8 cellular contexts compared by ENCODE assay signal in the genomic region with DNA sequence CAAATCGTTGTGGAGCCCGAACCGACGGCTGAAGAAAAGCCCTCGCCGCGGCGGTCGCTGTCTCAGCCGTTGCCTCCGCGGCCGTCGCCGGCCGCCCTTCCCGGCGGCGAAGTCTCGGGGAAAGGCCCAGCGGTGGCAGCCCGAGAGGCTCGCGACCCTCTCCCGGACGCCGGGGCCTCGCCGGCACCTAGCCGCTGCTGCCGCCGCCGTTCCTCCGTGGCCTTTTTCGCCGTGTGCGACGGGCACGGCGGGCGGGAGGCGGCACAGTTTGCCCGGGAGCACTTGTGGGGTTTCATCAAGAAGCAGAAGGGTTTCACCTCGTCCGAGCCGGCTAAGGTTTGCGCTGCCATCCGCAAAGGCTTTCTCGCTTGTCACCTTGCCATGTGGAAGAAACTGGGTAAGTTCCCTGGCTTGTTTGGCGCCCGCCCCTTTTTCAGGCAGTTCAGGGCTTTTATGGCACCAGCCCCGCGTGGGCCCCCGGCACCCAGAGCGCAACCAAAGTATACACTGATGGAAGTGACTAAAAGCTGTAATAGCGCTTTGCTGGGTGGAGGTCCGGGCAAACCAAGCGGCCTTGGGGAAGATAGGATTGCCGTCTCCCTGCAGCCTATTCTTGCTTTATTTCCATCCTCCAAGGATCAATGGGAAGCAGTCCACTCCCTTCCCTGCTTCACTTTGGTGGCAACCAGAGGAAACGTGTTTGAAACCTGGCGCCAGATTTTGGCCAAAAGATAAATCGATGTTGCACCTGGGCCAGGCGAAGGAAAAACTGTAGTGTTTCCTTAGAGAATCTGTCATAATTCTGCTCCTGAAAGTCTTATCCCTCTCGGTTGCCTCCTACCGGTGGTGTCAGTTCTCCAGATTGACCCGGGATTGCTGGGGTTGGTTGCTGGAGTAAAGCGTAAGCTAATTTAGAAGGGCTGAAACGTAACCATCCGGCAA. TPM values are rescaled to one million over a fixed set of nuclear protein-coding genes. Genes with fewer than 3 reads are reported as not detected.
DNase-seq lines count a peak whose midpoint lies in the region; ATAC-seq and TF ChIP-seq lines count a peak whose summit lies in the region.

No MANE protein-coding gene starts in this region.

- POLR2A ChIA-PET in WTC11 (lab: Charles Lee): interaction anchor here (0.7 to 2.5 kb wide), 7 partner anchors 10 to 209 kb away, joined by 3 to 17 read pairs (median 6); a partner anchor contains a TSS

- peak overlapping the region; percentile 97 for H3K4me3 Mint-ChIP-seq in WTC11

- ATAC-seq in HG03045 (IDR thresholded peaks at IDR 0.05; ENCODE audit: unreplicated experiment) (peak; percentile 14), WTC11 (peak; percentile 15)

- H3K4me3 ChIP-seq in cardiac fibroblast (replicated peaks in 1 of 2; ENCODE audit: low read depth in 2 of 2, low read length in 2 of 2): peak overlapping the region; percentile 85 to 97

- no peaks in the 10 kb centered on the region for H3K27me3 Mint-ChIP-seq in WTC11 (ENCODE audit: low read depth)

- H3K9me3 Mint-ChIP-seq in WTC11: no peaks in the 10 kb centered on the region

- no peaks in the 10 kb centered on the region for H3K36me3 Mint-ChIP-seq in WTC11

- DNase-seq in NCI-H2081 (lab: John Stamatoyannopoulos, UW) (peak; percentile 83 to 85), NCI-H2081 treated with DMSO at 0.1 percent for 48 hours (lab: John Stamatoyannopoulos, UW) (no peak), NCI-H2171 (lab: John Stamatoyannopoulos, UW) (peak; percentile 83), WTC11 (ENCODE audit: low spot score) (peak; percentile 76), cardiac fibroblast (ENCODE audit: low read depth in 2 of 2) (peak; percentile 89 to 91), iris pigment epithelial cell (ENCODE audit: low read depth) (peak; percentile 89)
- DNase-seq in stimulated activated CD4-positive, alpha-beta T cell treated with anti-CD3 and anti-CD28 coated beads, Interleukin-12 subunit alpha, Interleukin-12 subunit beta, amount 100 ng/mL, for 24 hours (ENCODE audit: low read depth in 2 of 2): peak; percentile 36 to 65

- CTCF ChIA-PET in WTC11 (lab: Charles Lee): interaction anchor here (0.5 to 4.0 kb wide), 24 partner anchors 10 to 1148 kb away, joined by 3 to 20 read pairs (median 4); a partner anchor contains a TSS

- peak overlapping the region; percentile 96 for H3K27ac Mint-ChIP-seq in WTC11

- H3K4me1 Mint-ChIP-seq in WTC11: peaks cover 22% of the 10 kb centered on the region

- TF ChIP-seq CTCF in WTC11 (IDR thresholded peaks at IDR 0.05) (peak; percentile 21; the same call in 1 of the 2 replicates), cardiac fibroblast (IDR thresholded peaks at IDR 0.05; ENCODE audit: low read depth, low read length) (peak; percentile 87)

TF ChIP-seq in WTC11, 78 proteins besides CTCF, POLR2A, EP300 and RAD21 (continues in another document):
- TF ChIP-seq EMX1 (CRISPR knock-in tag; IDR thresholded peaks at IDR 0.05): no peak
- TF ChIP-seq, protein P1, sequence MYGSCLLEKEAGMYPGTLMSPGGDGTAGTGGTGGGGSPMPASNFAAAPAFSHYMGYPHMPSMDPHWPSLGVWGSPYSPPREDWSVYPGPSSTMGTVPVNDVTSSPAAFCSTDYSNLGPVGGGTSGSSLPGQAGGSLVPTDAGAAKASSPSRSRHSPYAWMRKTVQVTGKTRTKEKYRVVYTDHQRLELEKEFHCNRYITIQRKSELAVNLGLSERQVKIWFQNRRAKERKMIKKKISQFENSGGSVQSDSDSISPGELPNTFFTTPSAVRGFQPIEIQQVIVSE (CRISPR knock-in tag; IDR thresholded peaks at IDR 0.05; ENCODE audit: borderline replicate concordance): no peak
- no peak for TF ChIP-seq NFATC4 (CRISPR knock-in tag; IDR thresholded peaks at IDR 0.05)
- TF ChIP-seq, protein P2, sequence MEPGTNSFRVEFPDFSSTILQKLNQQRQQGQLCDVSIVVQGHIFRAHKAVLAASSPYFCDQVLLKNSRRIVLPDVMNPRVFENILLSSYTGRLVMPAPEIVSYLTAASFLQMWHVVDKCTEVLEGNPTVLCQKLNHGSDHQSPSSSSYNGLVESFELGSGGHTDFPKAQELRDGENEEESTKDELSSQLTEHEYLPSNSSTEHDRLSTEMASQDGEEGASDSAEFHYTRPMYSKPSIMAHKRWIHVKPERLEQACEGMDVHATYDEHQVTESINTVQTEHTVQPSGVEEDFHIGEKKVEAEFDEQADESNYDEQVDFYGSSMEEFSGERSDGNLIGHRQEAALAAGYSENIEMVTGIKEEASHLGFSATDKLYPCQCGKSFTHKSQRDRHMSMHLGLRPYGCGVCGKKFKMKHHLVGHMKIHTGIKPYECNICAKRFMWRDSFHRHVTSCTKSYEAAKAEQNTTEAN (CRISPR knock-in tag; IDR thresholded peaks at IDR 0.05): no peak
- 0 out of 2 replicates have a peak, but pooled peaks have one; percentile 16 for TF ChIP-seq ELF4 (CRISPR knock-in tag; IDR thresholded peaks at IDR 0.05; ENCODE audit: low read depth)
- no peak for TF ChIP-seq NR1H2 (CRISPR knock-in tag; IDR thresholded peaks at IDR 0.05)
- no peak for TF ChIP-seq ZNF317 (CRISPR knock-in tag; IDR thresholded peaks at IDR 0.05; ENCODE audit: borderline replicate concordance, low read depth)
- TF ChIP-seq, protein P3, sequence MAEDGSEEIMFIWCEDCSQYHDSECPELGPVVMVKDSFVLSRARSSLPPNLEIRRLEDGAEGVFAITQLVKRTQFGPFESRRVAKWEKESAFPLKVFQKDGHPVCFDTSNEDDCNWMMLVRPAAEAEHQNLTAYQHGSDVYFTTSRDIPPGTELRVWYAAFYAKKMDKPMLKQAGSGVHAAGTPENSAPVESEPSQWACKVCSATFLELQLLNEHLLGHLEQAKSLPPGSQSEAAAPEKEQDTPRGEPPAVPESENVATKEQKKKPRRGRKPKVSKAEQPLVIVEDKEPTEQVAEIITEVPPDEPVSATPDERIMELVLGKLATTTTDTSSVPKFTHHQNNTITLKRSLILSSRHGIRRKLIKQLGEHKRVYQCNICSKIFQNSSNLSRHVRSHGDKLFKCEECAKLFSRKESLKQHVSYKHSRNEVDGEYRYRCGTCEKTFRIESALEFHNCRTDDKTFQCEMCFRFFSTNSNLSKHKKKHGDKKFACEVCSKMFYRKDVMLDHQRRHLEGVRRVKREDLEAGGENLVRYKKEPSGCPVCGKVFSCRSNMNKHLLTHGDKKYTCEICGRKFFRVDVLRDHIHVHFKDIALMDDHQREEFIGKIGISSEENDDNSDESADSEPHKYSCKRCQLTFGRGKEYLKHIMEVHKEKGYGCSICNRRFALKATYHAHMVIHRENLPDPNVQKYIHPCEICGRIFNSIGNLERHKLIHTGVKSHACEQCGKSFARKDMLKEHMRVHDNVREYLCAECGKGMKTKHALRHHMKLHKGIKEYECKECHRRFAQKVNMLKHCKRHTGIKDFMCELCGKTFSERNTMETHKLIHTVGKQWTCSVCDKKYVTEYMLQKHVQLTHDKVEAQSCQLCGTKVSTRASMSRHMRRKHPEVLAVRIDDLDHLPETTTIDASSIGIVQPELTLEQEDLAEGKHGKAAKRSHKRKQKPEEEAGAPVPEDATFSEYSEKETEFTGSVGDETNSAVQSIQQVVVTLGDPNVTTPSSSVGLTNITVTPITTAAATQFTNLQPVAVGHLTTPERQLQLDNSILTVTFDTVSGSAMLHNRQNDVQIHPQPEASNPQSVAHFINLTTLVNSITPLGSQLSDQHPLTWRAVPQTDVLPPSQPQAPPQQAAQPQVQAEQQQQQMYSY (CRISPR knock-in tag; IDR thresholded peaks at IDR 0.05): 0 out of 2 replicates have a peak, but pooled peaks have one; percentile 23
- TF ChIP-seq, protein P4, sequence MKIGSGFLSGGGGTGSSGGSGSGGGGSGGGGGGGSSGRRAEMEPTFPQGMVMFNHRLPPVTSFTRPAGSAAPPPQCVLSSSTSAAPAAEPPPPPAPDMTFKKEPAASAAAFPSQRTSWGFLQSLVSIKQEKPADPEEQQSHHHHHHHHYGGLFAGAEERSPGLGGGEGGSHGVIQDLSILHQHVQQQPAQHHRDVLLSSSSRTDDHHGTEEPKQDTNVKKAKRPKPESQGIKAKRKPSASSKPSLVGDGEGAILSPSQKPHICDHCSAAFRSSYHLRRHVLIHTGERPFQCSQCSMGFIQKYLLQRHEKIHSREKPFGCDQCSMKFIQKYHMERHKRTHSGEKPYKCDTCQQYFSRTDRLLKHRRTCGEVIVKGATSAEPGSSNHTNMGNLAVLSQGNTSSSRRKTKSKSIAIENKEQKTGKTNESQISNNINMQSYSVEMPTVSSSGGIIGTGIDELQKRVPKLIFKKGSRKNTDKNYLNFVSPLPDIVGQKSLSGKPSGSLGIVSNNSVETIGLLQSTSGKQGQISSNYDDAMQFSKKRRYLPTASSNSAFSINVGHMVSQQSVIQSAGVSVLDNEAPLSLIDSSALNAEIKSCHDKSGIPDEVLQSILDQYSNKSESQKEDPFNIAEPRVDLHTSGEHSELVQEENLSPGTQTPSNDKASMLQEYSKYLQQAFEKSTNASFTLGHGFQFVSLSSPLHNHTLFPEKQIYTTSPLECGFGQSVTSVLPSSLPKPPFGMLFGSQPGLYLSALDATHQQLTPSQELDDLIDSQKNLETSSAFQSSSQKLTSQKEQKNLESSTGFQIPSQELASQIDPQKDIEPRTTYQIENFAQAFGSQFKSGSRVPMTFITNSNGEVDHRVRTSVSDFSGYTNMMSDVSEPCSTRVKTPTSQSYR (CRISPR knock-in tag; IDR thresholded peaks at IDR 0.05): no peak

RNA-seq across cellular contexts. Expression of a gene that starts 0.8 kb away (rescaled TPM):
- total RNA-seq in WTC11 (2021): 16.5 to 20.4 TPM (median 17.0 TPM) in 3 replicates
